Comparison of ENCODE assay signal across 2 cellular contexts in the genomic region with DNA sequence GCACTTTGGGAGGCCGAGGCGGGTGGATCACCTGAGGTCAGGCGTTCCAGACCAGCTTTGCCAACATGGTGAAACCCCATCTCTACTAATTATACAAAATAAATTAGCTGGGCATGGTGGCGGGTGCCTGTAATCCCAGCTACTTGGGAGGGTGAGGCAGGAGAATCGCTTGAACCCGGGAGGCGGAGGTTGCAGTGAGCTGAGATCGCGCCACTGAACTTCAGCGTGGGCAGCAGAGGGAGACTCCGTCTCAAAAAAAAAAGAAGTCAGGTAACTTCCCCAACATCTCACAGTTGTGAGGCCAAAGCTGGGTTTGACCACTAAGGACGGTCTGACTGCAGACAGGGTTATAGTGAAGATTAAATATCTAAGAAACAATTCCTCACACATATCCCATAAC. TPM values are rescaled to one million over a fixed set of nuclear protein-coding genes. Genes with fewer than 3 reads are reported as not detected.
"Had no signal": no experiment of that assay in that cellular context is flagged by ENCODE, and none has a peak within 500 bp of the region (broad histone marks: within the 10 kb centered on the region; RNA-seq: fewer than 3 reads in every experiment).

No MANE protein-coding gene starts in this region.

RNA-seq across cellular contexts. Expression of a gene that starts 2.9 kb away (rescaled TPM):
- total RNA-seq: progenitor cell of endocrine pancreas had no signal
- polyA plus RNA-seq: neural cell had no signal
